8 cellular contexts compared by ENCODE assay signal in the genomic region with DNA sequence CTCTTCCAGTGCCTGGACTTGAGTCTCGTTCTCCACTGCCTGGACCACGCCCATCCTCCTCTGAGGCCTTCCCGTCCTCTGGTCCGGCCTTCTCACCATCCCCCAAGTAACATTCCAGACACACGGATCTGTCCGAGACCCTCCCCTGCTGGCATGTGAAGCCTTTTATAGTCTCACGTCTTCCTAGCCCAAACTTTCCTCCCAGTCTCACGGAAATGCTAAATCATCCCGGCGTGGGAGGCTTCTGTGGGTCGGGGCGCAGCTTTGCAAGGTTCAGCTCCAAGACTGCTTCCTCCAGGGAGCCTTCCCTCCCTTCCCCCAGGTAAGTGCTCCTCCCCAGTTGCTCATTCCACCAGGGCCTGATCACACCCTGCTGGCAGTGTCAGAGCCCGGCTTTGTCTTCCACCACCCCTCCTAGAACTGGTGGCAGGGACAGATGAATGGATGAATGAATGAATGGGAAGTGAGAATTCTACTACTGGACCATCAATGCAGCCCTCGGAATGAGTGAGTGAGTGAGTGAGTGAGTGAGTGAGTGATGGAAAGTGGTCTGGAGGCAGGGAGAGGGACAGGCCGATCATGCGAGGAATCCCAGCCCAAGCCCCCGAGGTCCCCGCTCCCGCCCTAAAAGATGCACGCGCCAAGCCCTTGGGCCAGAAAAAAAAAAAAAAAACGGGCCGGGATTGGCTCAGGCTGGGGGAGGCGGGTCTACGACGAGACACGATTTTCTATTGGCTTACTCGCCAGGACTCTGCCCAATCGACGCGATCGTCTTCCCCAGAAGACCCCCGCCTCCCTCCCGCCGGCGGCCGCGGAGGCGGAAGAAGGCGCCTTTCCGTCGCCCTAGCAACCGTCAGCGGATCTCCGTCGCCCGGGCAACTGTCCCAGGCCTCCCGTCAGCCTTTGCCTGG. TPM values are rescaled to one million over a fixed set of nuclear protein-coding genes. Genes with fewer than 3 reads are reported as not detected.
DNase-seq lines count a peak whose midpoint lies in the region; ATAC-seq and TF ChIP-seq lines count a peak whose summit lies in the region.

No MANE protein-coding gene starts in this region.

- peaks cover 9% of the 10 kb centered on the region for H3K36me3 ChIP-seq in HUES64 (ENCODE audit: insufficient read depth, low read length)
- no peaks in the 10 kb centered on the region for H3K36me3 ChIP-seq in OCI-LY1 (ENCODE audit: insufficient read depth, low read length)

- H4K20me1 ChIP-seq in OCI-LY1 (ENCODE audit: insufficient read depth, low read length): no peaks in the 10 kb centered on the region

- no peaks in the 10 kb centered on the region for H3K9me2 ChIP-seq in OCI-LY1 (ENCODE audit: low read depth, low read length)

- WGBS in HUES64: under 1% methylated on average over 48 of the region's 48 CpGs

- no peaks in the 10 kb centered on the region for H3K36me3 Mint-ChIP-seq in mesothelial cell of epicardium

- peaks cover 15% of the 10 kb centered on the region for H3K4me1 Mint-ChIP-seq in mesothelial cell of epicardium

- no peaks in the 10 kb centered on the region for H3K4me1 ChIP-seq in HUES64 (ENCODE audit: insufficient read depth, low read length)
- H3K4me1 ChIP-seq in OCI-LY1 (ENCODE audit: insufficient read depth, low read length, severe bottlenecking): peaks cover 11% of the 10 kb centered on the region

- H3K27me3 ChIP-seq in HUES64 (ENCODE audit: insufficient read depth, low read length): no peaks in the 10 kb centered on the region
- H3K27me3 ChIP-seq in OCI-LY1 (ENCODE audit: insufficient read depth, low read length): no peaks in the 10 kb centered on the region

- H3K9me3 Mint-ChIP-seq in mesothelial cell of epicardium: no peaks in the 10 kb centered on the region

- H3K27me3 Mint-ChIP-seq in mesothelial cell of epicardium (ENCODE audit: low read depth): no peaks in the 10 kb centered on the region

- no peaks in the 10 kb centered on the region for H3K79me2 ChIP-seq in OCI-LY1 (ENCODE audit: insufficient read depth, low read length)

- ATAC-seq in GM19438 (IDR thresholded peaks at IDR 0.05; ENCODE audit: low read depth, unreplicated experiment): peak; percentile 83

- peak overlapping the region; percentile 73 for H3K4me2 ChIP-seq in OCI-LY1 (ENCODE audit: low read length)

- H3K9ac ChIP-seq in HUES64 (ENCODE audit: low read depth, low read length) (peak overlapping the region; percentile 73), OCI-LY1 (ENCODE audit: low read length) (peak overlapping the region; percentile 27; the same call in 1 of the 2 replicates)

- H3K9me3 ChIP-seq in HUES64 (ENCODE audit: insufficient read depth, low read depth, low read length) (no peaks in the 10 kb centered on the region), OCI-LY1 (ENCODE audit: low read length) (no peaks in the 10 kb centered on the region)

- DNase-seq in AML-193 (lab: John Stamatoyannopoulos, UW) (peak; percentile 76 to 81), activated T-cell treated with anti-CD3 and anti-CD28 coated beads for 4 hours (peak; percentile 50), epithelial cell of esophagus (ENCODE audit: low read depth) (peak; percentile 86), mesothelial cell of epicardium (ENCODE audit: low spot score in 2 of 2, unreplicated experiment in 2 of 2) (peak; percentile 88 to 92)
- peak; percentile 54 to 56 for DNase-seq in stimulated activated CD8-positive, alpha-beta memory T cell treated with anti-CD3 and anti-CD28 coated beads, Interleukin-15, amount 100 ng/mL, for 4 hours (ENCODE audit: low read depth in 2 of 2)

- H3K4me3 ChIP-seq in HUES64 (ENCODE audit: low read length): peak overlapping the region; percentile 63
- peak overlapping the region; percentile 59 for H3K4me3 ChIP-seq in OCI-LY1 (ENCODE audit: low read depth, low read length, poor library complexity, severe bottlenecking)
- H3K4me3 ChIP-seq in epithelial cell of esophagus (ENCODE audit: low read length): peak overlapping the region; percentile 50

- TF ChIP-seq CTCF in OCI-LY1 (IDR thresholded peaks at IDR 0.05; ENCODE audit: low read length): no peak
- TF ChIP-seq CTCF in epithelial cell of esophagus (IDR thresholded peaks at IDR 0.05; ENCODE audit: insufficient read depth, low read depth, low read length, missing control alignments): peak; percentile 4
- no peak for TF ChIP-seq CTCF in mesothelial cell of epicardium (IDR thresholded peaks at IDR 0.05; ENCODE audit: unreplicated experiment)

- no peaks in the 10 kb centered on the region for H3F3A ChIP-seq in OCI-LY1 (ENCODE audit: insufficient read depth, low read length)

- H2AFZ ChIP-seq in OCI-LY1 (ENCODE audit: low read length): peak overlapping the region; percentile 35; the same call in 1 of the 2 replicates

- H3K27ac ChIP-seq in HUES64 (ENCODE audit: low read depth, low read length) (peak overlapping the region; percentile 87), OCI-LY1 (ENCODE audit: low read depth, low read length, poor library complexity, severe bottlenecking) (no peak overlapping the region)

- H3K27ac Mint-ChIP-seq in mesothelial cell of epicardium: peak overlapping the region; percentile 71

- H3K4me3 Mint-ChIP-seq in mesothelial cell of epicardium: peak overlapping the region; percentile 84

RNA-seq across cellular contexts. Expression of a gene that starts 9.3 kb away (rescaled TPM):
- polyA plus RNA-seq in HUES64 (2013, experiment 1 of 2): 12.0 TPM
- 12.4 TPM for polyA plus RNA-seq in HUES64 (2013, experiment 2 of 2)
- 2.1 to 2.4 TPM (median 2.1 TPM) in 3 replicates for total RNA-seq in mesothelial cell of epicardium

RNA-seq across cellular contexts. Expression of a gene that starts 22.2 kb away (rescaled TPM):
- 52.5 TPM for polyA plus RNA-seq in HUES64 (2013, experiment 1 of 2)
- polyA plus RNA-seq in HUES64 (2013, experiment 2 of 2): 56.0 TPM
- 192 to 204 TPM (median 192 TPM) in 3 replicates for total RNA-seq in mesothelial cell of epicardium
